In genomic region chr5:151458314-151458713, GRCh38 we compare ENCODE assay signal across 24 cellular contexts.
"Had no signal": no experiment of that assay in that cellular context is flagged by ENCODE, and none has a peak within 500 bp of the region (broad histone marks: within the 10 kb centered on the region; RNA-seq: fewer than 3 reads in every experiment).

No MANE protein-coding gene starts in this region.

- H3K36me3 ChIP-seq: ovary, prostate gland had no signal

- H3K4me1 ChIP-seq: left lung, lower lobe of right lung, upper lobe of right lung had no signal

- DNase-seq: heart right ventricle; hippocampal formation; kidney glomerular epithelial cell; left cardiac atrium; left lung; lower lobe of right lung; mammary epithelial cell; mesenchymal stem cell; naive thymus-derived CD4-positive, alpha-beta T cell; ovary; posterior cingulate gyrus; retina; right cardiac atrium; spleen; stimulated activated CD4-positive, alpha-beta T cell treated with anti-CD3 and anti-CD28 coated beads, Interleukin-4, amount 100 ng/mL, for 24 hours; stimulated activated naive CD4-positive, alpha-beta T cell treated with Interleukin-2 at 50 U/mL for 16 hours; stimulated activated naive CD8-positive, alpha-beta T cell treated with anti-CD3 and anti-CD28 coated beads, Interleukin-15, amount 100 ng/mL, for 72 hours; substantia nigra; transverse colon; upper lobe of right lung had no signal

- FAIRE-seq: keratinocyte, urothelium cell line had no signal

- H3K27me3 ChIP-seq: heart right ventricle, left lung, ovary, spleen, transverse colon, upper lobe of right lung had no signal

- H3K9me3 ChIP-seq: heart right ventricle, left lung, lower lobe of right lung, ovary, prostate gland, spleen, transverse colon, upper lobe of right lung had no signal

- H3K4me3 ChIP-seq: heart right ventricle, left lung, lower lobe of right lung, ovary, prostate gland, skin epidermis, spleen, transverse colon, upper lobe of right lung had no signal

- H3K27ac ChIP-seq: heart right ventricle, left lung, lower lobe of right lung, ovary, prostate gland, skin epidermis, spleen, transverse colon, upper lobe of right lung had no signal
